Comparison of ENCODE assay signal across 8 cellular contexts in genomic region chr7:129825005-129825553, GRCh38.
A peak's percentile ranks its signal among the peaks of the same experiment; 100 is the strongest.
DNase-seq lines count a peak whose midpoint lies in the region; ATAC-seq and TF ChIP-seq lines count a peak whose summit lies in the region.

No MANE protein-coding gene starts in this region.

- H3K9ac ChIP-seq in fibroblast of lung (ENCODE audit: insufficient read depth, low read length) = peak overlapping the region; percentile 65

- no peaks in the 10 kb centered on the region for H3K9me3 Mint-ChIP-seq in activated CD4-positive, alpha-beta memory T cell treated with anti-CD3 and anti-CD28 coated beads, Interleukin-2, amount 10 ng/mL, durations not matched to agents 7 days and 5 days
- no peaks in the 10 kb centered on the region for H3K9me3 Mint-ChIP-seq in naive B cell

- peaks cover under 1% of the 10 kb centered on the region for H3K4me1 ChIP-seq in fibroblast of lung (ENCODE audit: control insufficient read depth, extremely low read depth, insufficient read depth, low read length)
- H3K4me1 ChIP-seq in upper lobe of left lung = peaks cover 17 to 31% (median 20%) of the 10 kb centered on the region in 4 donors

- DNase-seq in C1 segment of cervical spinal cord (lab: John Stamatoyannopoulos, UW) = peak in 11 of 14 donors; percentile 26 to 88 (median 68)
- DNase-seq in NCI-H2196 (lab: John Stamatoyannopoulos, UW; ENCODE audit: unreplicated experiment) = peak; percentile 90
- peak; percentile 65 for DNase-seq in activated CD4-positive, alpha-beta memory T cell treated with anti-CD3 and anti-CD28 coated beads, Interleukin-2, amount 10 ng/mL, durations not matched to agents 7 days and 5 days
- peak; percentile 37 to 52 for DNase-seq in fibroblast of lung (ENCODE audit: low read depth in 2 of 2)
- no peak for DNase-seq in naive B cell
- DNase-seq in upper lobe of left lung = peak; percentile 61 to 90

- H3K27me3 Mint-ChIP-seq in activated CD4-positive, alpha-beta memory T cell treated with anti-CD3 and anti-CD28 coated beads, Interleukin-2, amount 10 ng/mL, durations not matched to agents 7 days and 5 days = peaks cover 5% of the 10 kb centered on the region
- peaks cover 0 to 7% (median 6%) of the 10 kb centered on the region in 3 donors for H3K27me3 Mint-ChIP-seq in naive B cell

- H4K20me1 ChIP-seq in fibroblast of lung (ENCODE audit: control insufficient read depth, extremely low read depth, insufficient read depth, low read length) = no peaks in the 10 kb centered on the region

- H2AFZ ChIP-seq in fibroblast of lung (ENCODE audit: low read length) = peak overlapping the region; percentile 84

- TF ChIP-seq CTCF in fibroblast of lung (conservative IDR thresholded peaks at IDR 0.05 in 1 of 2, IDR thresholded peaks at IDR 0.05 in 1 of 2; ENCODE audit: low read depth in 1 of 2, low read length in 2 of 2) = peak; percentile 13 to 46
- TF ChIP-seq CTCF in upper lobe of left lung (IDR thresholded peaks at IDR 0.05) = no peak

- no peaks in the 10 kb centered on the region for H3K9me3 ChIP-seq in fibroblast of lung (ENCODE audit: control insufficient read depth, insufficient read depth, low read depth, low read length)
- H3K9me3 ChIP-seq in upper lobe of left lung = no peaks in the 10 kb centered on the region

- no peak for TF ChIP-seq POLR2A in upper lobe of left lung (IDR thresholded peaks at IDR 0.05)

- ATAC-seq in GM18907 (IDR thresholded peaks at IDR 0.05; ENCODE audit: unreplicated experiment) (peak; percentile 50), HG03108 (IDR thresholded peaks at IDR 0.05; ENCODE audit: unreplicated experiment) (peak; percentile 32), naive B cell (ENCODE audit: low read depth in 2 of 2) (peak; percentile 46 to 47), upper lobe of left lung (ENCODE audit: low FRiP score in 2 of 2) (peak; percentile 76 to 83)

- H3K4me3 ChIP-seq in fibroblast of lung (replicated peaks in 1 of 4; ENCODE audit: control extremely low read depth in 1 of 4, insufficient read depth in 1 of 4, low read depth in 3 of 4, low read length in 4 of 4) = peak overlapping the region; percentile 73 to 83 (median 80)
- H3K4me3 ChIP-seq in upper lobe of left lung = peak overlapping the region; percentile 17 to 73 (median 57)

- H3K36me3 ChIP-seq in fibroblast of lung (ENCODE audit: control insufficient read depth, insufficient read depth, low read length) = peaks cover 6% of the 10 kb centered on the region
- H3K36me3 ChIP-seq in upper lobe of left lung = no peaks in the 10 kb centered on the region

- 1 to 3% methylated on average over 16 to 20 of the region's 23 CpGs for WGBS in upper lobe of left lung, 2 donors

- CTCF ChIA-PET in activated CD4-positive, alpha-beta memory T cell treated with anti-CD3 and anti-CD28 coated beads, Interleukin-2, amount 10 ng/mL, durations not matched to agents 7 days and 5 days (lab: Charles Lee) = interaction anchor here (0.6 to 5.2 kb wide), 49 partner anchors 10 to 661 kb away, joined by 3 to 30 read pairs (median 4); partner anchors contain the start of gene AHCYL2

- no peak for TF ChIP-seq EP300 in upper lobe of left lung (IDR thresholded peaks at IDR 0.05)

- H3K27me3 ChIP-seq in fibroblast of lung (ENCODE audit: control insufficient read depth, insufficient read depth, low read length) = no peaks in the 10 kb centered on the region
- H3K27me3 ChIP-seq in upper lobe of left lung = no peaks in the 10 kb centered on the region

- POLR2A ChIA-PET in activated CD4-positive, alpha-beta memory T cell treated with anti-CD3 and anti-CD28 coated beads, Interleukin-2, amount 10 ng/mL, durations not matched to agents 7 days and 5 days (lab: Charles Lee) = interaction anchor here (0.9 to 1.1 kb wide), 4 partner anchors 173 to 359 kb away, joined by 3 to 6 read pairs (median 3); no protein-coding TSS in a partner anchor

- no peaks in the 10 kb centered on the region for H3K36me3 Mint-ChIP-seq in activated CD4-positive, alpha-beta memory T cell treated with anti-CD3 and anti-CD28 coated beads, Interleukin-2, amount 10 ng/mL, durations not matched to agents 7 days and 5 days (ENCODE audit: low read depth)
- no peaks in the 10 kb centered on the region for H3K36me3 Mint-ChIP-seq in naive B cell

- H3K27ac ChIP-seq in fibroblast of lung (ENCODE audit: insufficient read depth, low read length) (peak overlapping the region; percentile 73), upper lobe of left lung (peak overlapping the region in 3 of 4 donors; percentile 50 to 77 (median 77))

- peaks cover 23% of the 10 kb centered on the region for H3K4me1 Mint-ChIP-seq in activated CD4-positive, alpha-beta memory T cell treated with anti-CD3 and anti-CD28 coated beads, Interleukin-2, amount 10 ng/mL, durations not matched to agents 7 days and 5 days
- H3K4me1 Mint-ChIP-seq in naive B cell = peaks cover 17 to 25% (median 17%) of the 10 kb centered on the region in 3 donors

- H3K79me2 ChIP-seq in fibroblast of lung (ENCODE audit: control insufficient read depth, insufficient read depth, low read length) = no peaks in the 10 kb centered on the region

- peak overlapping the region; percentile 90 for H3K4me3 Mint-ChIP-seq in activated CD4-positive, alpha-beta memory T cell treated with anti-CD3 and anti-CD28 coated beads, Interleukin-2, amount 10 ng/mL, durations not matched to agents 7 days and 5 days
- peak overlapping the region; percentile 86 to 95 (median 92) for H3K4me3 Mint-ChIP-seq in naive B cell

- peak overlapping the region; percentile 71 for H3K27ac Mint-ChIP-seq in activated CD4-positive, alpha-beta memory T cell treated with anti-CD3 and anti-CD28 coated beads, Interleukin-2, amount 10 ng/mL, durations not matched to agents 7 days and 5 days
- peak overlapping the region in 4 of 6 donors; percentile 8 to 73 (median 50) for H3K27ac Mint-ChIP-seq in naive B cell

- peak overlapping the region; percentile 84 for H3K4me2 ChIP-seq in fibroblast of lung (ENCODE audit: extremely low read depth, insufficient read depth, low read length)

Comparison
In these comparisons a context has a peak if more than half of its experiments do, and no peak if none do; other contexts are left out.
1. CTCF ChIP-seq: peak in fibroblast of lung (2 of 2); none in upper lobe of left lung (0 of 6).
2. Peak in every context shown above with its lines, with median percentiles within 50 percentile points of each other: ATAC-seq.